ENCODE assay signal across 1 cellular context in the genomic region with DNA sequence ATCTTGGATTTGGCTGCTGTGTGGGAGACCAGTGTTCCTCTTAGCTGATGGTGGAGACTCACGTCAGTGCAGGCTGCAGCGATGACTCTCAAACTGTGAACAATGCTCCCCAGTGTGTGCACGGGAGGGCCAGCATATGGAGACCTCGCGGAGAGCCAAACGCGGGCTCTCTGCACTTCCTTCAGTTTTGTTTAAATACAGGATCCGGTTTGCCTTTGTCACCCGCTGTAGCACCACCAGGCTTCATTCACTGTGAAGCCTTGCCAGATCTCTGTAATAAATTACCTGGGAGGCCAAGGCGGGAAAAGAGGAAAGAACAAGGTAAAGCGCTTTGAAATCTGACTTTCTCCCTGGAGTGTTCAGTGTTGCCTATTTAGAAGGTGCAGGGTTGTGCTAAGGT.
A peak's percentile ranks its signal among the peaks of the same experiment; 100 is the strongest.
TF ChIP-seq lines count a peak whose summit lies in the region.

No MANE protein-coding gene starts in this region.

TF ChIP-seq in HepG2, 621 proteins besides CTCF, POLR2A, EP300 and RAD21 (continued from another document and continues in another):
- TF ChIP-seq, protein P1, sequence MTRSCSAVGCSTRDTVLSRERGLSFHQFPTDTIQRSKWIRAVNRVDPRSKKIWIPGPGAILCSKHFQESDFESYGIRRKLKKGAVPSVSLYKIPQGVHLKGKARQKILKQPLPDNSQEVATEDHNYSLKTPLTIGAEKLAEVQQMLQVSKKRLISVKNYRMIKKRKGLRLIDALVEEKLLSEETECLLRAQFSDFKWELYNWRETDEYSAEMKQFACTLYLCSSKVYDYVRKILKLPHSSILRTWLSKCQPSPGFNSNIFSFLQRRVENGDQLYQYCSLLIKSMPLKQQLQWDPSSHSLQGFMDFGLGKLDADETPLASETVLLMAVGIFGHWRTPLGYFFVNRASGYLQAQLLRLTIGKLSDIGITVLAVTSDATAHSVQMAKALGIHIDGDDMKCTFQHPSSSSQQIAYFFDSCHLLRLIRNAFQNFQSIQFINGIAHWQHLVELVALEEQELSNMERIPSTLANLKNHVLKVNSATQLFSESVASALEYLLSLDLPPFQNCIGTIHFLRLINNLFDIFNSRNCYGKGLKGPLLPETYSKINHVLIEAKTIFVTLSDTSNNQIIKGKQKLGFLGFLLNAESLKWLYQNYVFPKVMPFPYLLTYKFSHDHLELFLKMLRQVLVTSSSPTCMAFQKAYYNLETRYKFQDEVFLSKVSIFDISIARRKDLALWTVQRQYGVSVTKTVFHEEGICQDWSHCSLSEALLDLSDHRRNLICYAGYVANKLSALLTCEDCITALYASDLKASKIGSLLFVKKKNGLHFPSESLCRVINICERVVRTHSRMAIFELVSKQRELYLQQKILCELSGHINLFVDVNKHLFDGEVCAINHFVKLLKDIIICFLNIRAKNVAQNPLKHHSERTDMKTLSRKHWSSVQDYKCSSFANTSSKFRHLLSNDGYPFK (CRISPR knock-in tag; IDR thresholded peaks at IDR 0.05; ENCODE audit: borderline replicate concordance), result no peak; the same call in 1 of the 2 replicates
- TF ChIP-seq ZNF749 (CRISPR knock-in tag; IDR thresholded peaks at IDR 0.05; ENCODE audit: borderline replicate concordance) (no peak), YEATS4 (CRISPR knock-in tag; IDR thresholded peaks at IDR 0.05; ENCODE audit: borderline replicate concordance) (no peak), GZF1 (CRISPR knock-in tag; IDR thresholded peaks at IDR 0.05) (no peak), NBN (conservative IDR thresholded peaks at IDR 0.05) (no peak), RFXAP (CRISPR knock-in tag; IDR thresholded peaks at IDR 0.05; ENCODE audit: borderline replicate concordance) (0 out of 2 replicates have a peak, but pooled peaks have one; percentile 55), MTF2 (CRISPR knock-in tag; IDR thresholded peaks at IDR 0.05; ENCODE audit: borderline replicate concordance) (no peak), ISL2 (CRISPR knock-in tag; IDR thresholded peaks at IDR 0.05) (no peak), TGIF2 (CRISPR knock-in tag; IDR thresholded peaks at IDR 0.05) (no peak), ZFP36L2 (CRISPR knock-in tag; IDR thresholded peaks at IDR 0.05) (no peak), ZNF878 (CRISPR knock-in tag; IDR thresholded peaks at IDR 0.05) (no peak), ZBTB8A (CRISPR knock-in tag; IDR thresholded peaks at IDR 0.05; ENCODE audit: borderline replicate concordance, low read depth) (no peak), ZNF317 (CRISPR knock-in tag; IDR thresholded peaks at IDR 0.05) (peak; percentile 51; the same call in 1 of the 2 replicates), BCL6 (CRISPR knock-in tag; IDR thresholded peaks at IDR 0.05) (no peak), ZFX (CRISPR knock-in tag; IDR thresholded peaks at IDR 0.05; ENCODE audit: low read depth) (no peak; the same call in 1 of the 2 replicates), NFIC (IDR thresholded peaks at IDR 0.05; ENCODE audit: low read length) (no peak), THYN1 (CRISPR knock-in tag; IDR thresholded peaks at IDR 0.05; ENCODE audit: borderline replicate concordance, low read depth) (no peak), ZNF235 (CRISPR knock-in tag; IDR thresholded peaks at IDR 0.05; ENCODE audit: borderline replicate concordance) (no peak), NFE2 (CRISPR knock-in tag; IDR thresholded peaks at IDR 0.05) (no peak), ZNF225 (CRISPR knock-in tag; IDR thresholded peaks at IDR 0.05) (no peak)
- TF ChIP-seq, protein P2, sequence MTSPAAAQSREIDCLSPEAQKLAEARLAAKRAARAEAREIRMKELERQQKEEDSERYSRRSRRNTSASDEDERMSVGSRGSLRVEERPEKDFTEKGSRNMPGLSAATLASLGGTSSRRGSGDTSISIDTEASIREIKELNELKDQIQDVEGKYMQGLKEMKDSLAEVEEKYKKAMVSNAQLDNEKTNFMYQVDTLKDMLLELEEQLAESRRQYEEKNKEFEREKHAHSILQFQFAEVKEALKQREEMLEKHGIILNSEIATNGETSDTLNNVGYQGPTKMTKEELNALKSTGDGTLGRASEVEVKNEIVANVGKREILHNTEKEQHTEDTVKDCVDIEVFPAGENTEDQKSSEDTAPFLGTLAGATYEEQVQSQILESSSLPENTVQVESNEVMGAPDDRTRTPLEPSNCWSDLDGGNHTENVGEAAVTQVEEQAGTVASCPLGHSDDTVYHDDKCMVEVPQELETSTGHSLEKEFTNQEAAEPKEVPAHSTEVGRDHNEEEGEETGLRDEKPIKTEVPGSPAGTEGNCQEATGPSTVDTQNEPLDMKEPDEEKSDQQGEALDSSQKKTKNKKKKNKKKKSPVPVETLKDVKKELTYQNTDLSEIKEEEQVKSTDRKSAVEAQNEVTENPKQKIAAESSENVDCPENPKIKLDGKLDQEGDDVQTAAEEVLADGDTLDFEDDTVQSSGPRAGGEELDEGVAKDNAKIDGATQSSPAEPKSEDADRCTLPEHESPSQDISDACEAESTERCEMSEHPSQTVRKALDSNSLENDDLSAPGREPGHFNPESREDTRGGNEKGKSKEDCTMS (CRISPR knock-in tag; conservative IDR thresholded peaks at IDR 0.05), result no peak
- TF ChIP-seq, protein P3, sequence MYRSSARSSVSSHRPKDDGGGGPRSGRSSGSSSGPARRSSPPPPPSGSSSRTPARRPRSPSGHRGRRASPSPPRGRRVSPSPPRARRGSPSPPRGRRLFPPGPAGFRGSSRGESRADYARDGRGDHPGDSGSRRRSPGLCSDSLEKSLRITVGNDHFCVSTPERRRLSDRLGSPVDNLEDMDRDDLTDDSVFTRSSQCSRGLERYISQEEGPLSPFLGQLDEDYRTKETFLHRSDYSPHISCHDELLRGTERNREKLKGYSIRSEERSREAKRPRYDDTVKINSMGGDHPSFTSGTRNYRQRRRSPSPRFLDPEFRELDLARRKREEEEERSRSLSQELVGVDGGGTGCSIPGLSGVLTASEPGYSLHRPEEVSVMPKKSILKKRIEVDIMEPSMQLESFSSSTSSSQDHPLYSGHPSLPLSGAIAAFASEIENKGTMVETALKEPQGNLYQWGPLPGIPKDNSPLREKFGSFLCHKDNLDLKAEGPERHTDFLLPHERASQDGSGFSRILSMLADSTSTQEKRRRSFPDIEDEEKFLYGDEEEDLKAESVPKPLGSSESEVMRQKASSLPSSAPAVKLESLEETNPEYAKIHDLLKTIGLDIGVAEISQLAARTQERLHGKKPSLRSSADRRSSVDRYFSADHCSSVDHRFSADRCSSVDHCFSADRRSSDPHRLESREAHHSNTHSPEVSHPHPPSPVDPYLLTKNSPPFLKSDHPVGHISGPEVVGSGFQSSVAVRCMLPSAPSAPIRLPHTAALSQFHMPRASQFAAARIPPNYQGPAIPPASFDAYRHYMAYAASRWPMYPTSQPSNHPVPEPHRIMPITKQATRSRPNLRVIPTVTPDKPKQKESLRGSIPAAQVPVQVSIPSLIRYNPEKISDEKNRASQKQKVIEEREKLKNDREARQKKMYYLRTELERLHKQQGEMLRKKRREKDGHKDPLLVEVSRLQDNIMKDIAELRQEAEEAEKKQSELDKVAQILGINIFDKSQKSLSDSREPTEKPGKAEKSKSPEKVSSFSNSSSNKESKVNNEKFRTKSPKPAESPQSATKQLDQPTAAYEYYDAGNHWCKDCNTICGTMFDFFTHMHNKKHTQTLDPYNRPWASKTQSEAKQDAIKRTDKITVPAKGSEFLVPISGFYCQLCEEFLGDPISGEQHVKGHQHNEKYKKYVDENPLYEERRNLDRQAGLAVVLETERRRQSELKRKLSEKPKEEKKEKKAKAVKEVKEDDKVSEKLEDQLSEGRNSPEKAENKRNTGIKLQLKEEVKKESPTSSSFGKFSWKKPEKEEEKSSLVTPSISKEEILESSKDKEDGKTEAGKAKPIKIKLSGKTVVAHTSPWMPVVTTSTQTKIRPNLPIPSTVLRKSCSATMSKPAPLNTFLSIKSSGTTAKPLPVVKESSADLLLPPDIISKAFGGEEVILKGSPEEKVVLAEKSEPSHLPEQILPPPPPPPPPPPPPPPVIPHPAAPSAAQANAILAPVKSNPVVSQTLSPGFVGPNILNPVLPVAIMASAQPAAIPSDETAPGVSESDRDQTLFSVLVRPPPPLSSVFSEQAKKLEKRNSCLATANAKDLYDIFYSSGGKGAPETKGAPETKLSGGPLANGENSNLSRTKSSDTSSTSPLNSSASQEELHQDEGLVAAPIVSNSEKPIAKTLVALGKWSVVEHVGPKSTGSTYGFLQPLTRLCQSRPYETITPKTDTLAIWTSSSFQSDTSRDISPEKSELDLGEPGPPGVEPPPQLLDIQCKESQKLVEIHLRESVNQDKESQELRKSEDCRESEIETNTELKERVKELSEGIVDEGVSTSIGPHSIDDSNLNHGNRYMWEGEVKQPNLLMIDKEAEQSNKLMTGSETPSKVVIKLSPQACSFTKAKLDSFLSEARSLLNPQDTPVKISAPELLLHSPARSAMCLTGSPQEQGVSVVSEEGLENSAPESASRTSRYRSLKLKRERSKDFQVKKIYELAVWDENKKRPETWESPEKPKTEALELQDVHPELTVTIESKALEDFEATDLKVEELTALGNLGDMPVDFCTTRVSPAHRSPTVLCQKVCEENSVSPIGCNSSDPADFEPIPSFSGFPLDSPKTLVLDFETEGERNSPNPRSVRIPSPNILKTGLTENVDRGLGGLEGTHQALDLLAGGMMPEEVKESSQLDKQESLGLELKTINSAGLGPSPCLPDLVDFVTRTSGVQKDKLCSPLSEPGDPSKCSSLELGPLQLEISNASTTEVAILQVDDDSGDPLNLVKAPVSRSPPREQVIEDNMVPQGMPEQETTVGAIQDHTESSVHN (CRISPR knock-in tag; IDR thresholded peaks at IDR 0.05), result no peak
- TF ChIP-seq, protein P4, sequence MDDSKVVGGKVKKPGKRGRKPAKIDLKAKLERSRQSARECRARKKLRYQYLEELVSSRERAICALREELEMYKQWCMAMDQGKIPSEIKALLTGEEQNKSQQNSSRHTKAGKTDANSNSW (CRISPR knock-in tag; IDR thresholded peaks at IDR 0.05; ENCODE audit: borderline replicate concordance), result no peak
- TF ChIP-seq, protein P5, sequence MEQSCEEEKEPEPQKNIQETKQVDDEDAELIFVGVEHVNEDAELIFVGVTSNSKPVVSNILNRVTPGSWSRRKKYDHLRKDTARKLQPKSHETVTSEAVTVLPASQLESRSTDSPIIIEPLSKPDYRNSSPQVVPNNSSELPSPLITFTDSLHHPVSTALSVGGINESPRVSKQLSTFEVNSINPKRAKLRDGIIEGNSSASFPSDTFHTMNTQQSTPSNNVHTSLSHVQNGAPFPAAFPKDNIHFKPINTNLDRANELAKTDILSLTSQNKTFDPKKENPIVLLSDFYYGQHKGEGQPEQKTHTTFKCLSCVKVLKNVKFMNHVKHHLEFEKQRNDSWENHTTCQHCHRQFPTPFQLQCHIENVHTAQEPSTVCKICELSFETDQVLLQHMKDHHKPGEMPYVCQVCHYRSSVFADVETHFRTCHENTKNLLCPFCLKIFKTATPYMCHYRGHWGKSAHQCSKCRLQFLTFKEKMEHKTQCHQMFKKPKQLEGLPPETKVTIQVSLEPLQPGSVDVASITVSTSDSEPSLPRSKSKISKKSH (CRISPR knock-in tag; IDR thresholded peaks at IDR 0.05; ENCODE audit: borderline replicate concordance), result peak; percentile 26; the same call in 1 of the 2 replicates
- TF ChIP-seq, protein P6, sequence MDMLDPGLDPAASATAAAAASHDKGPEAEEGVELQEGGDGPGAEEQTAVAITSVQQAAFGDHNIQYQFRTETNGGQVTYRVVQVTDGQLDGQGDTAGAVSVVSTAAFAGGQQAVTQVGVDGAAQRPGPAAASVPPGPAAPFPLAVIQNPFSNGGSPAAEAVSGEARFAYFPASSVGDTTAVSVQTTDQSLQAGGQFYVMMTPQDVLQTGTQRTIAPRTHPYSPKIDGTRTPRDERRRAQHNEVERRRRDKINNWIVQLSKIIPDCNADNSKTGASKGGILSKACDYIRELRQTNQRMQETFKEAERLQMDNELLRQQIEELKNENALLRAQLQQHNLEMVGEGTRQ (IDR thresholded peaks at IDR 0.05; ENCODE audit: low read depth, low read length), result no peak
- TF ChIP-seq, protein P6 (CRISPR knock-in tag; IDR thresholded peaks at IDR 0.05; ENCODE audit: borderline replicate concordance), result no peak
- TF ChIP-seq, protein P7, sequence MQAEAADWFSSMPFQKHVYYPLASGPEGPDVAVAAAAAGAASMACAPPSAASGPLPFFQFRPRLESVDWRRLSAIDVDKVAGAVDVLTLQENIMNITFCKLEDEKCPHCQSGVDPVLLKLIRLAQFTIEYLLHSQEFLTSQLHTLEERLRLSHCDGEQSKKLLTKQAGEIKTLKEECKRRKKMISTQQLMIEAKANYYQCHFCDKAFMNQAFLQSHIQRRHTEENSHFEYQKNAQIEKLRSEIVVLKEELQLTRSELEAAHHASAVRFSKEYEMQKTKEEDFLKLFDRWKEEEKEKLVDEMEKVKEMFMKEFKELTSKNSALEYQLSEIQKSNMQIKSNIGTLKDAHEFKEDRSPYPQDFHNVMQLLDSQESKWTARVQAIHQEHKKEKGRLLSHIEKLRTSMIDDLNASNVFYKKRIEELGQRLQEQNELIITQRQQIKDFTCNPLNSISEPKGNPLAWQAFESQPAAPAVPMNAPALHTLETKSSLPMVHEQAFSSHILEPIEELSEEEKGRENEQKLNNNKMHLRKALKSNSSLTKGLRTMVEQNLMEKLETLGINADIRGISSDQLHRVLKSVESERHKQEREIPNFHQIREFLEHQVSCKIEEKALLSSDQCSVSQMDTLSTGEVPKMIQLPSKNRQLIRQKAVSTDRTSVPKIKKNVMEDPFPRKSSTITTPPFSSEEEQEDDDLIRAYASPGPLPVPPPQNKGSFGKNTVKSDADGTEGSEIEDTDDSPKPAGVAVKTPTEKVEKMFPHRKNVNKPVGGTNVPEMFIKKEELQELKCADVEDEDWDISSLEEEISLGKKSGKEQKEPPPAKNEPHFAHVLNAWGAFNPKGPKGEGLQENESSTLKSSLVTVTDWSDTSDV (CRISPR knock-in tag; IDR thresholded peaks at IDR 0.05), result no peak
- TF ChIP-seq, protein P8, sequence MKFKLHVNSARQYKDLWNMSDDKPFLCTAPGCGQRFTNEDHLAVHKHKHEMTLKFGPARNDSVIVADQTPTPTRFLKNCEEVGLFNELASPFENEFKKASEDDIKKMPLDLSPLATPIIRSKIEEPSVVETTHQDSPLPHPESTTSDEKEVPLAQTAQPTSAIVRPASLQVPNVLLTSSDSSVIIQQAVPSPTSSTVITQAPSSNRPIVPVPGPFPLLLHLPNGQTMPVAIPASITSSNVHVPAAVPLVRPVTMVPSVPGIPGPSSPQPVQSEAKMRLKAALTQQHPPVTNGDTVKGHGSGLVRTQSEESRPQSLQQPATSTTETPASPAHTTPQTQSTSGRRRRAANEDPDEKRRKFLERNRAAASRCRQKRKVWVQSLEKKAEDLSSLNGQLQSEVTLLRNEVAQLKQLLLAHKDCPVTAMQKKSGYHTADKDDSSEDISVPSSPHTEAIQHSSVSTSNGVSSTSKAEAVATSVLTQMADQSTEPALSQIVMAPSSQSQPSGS (CRISPR knock-in tag; IDR thresholded peaks at IDR 0.05), result no peak
